In the genomic region with DNA sequence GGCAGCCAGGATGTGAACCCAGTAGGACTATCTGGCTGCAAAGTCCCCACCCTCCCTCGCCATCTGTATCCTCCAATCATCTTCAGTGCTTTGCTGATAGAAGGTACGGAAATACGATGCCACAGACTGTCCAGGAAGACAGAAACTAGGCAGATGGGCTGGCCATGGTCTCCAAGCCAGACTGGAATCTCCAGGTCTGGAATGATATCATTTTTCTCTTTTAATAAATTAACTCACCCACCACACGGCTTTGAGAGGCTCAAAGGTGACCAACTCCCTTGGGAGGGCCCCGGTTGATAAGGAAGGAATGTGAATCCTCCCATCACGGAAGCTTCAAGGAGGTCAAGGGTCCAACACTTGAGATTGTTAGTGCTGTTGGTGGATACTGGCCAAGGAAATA, we compare ENCODE assay signal across 1 cellular context.
TF ChIP-seq lines count a peak whose summit lies in the region.

No MANE protein-coding gene starts in this region.

TF ChIP-seq in HEK293, 187 proteins besides CTCF, POLR2A, EP300 and RAD21 (continued from another document):
- TF ChIP-seq, protein P1, sequence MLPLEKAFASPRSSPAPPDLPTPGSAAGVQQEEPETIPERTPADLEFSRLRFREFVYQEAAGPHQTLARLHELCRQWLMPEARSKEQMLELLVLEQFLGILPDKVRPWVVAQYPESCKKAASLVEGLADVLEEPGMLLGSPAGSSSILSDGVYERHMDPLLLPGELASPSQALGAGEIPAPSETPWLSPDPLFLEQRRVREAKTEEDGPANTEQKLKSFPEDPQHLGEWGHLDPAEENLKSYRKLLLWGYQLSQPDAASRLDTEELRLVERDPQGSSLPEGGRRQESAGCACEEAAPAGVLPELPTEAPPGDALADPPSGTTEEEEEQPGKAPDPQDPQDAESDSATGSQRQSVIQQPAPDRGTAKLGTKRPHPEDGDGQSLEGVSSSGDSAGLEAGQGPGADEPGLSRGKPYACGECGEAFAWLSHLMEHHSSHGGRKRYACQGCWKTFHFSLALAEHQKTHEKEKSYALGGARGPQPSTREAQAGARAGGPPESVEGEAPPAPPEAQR (tag by site-specific recombination; IDR thresholded peaks at IDR 0.05): no peak
